ENCODE assay signal across 1 cellular context in genomic region chr9:122092611-122093506, GRCh38.
TF ChIP-seq lines count a peak whose summit lies in the region.

Gene TTLL11, minus strand, starts transcription at chr9:122093308. Its CDS starts 160 bp downstream, at chr9:122093148.

TF ChIP-seq in HepG2, 621 proteins besides CTCF, POLR2A, EP300 and RAD21 (continued from another document and continues in another):
- no peak for TF ChIP-seq ZBTB40 (IDR thresholded peaks at IDR 0.05)
- no peak for TF ChIP-seq ZBTB40 (CRISPR knock-in tag; IDR thresholded peaks at IDR 0.05)
- no peak for TF ChIP-seq SP140L (CRISPR knock-in tag; IDR thresholded peaks at IDR 0.05; ENCODE audit: borderline replicate concordance)
- TF ChIP-seq ZNF292 (CRISPR knock-in tag; IDR thresholded peaks at IDR 0.05; ENCODE audit: borderline replicate concordance, low read depth) = peak; percentile 50; the same call in 1 of the 2 replicates
- TF ChIP-seq SUZ12 (IDR thresholded peaks at IDR 0.05; ENCODE audit: low read depth, low read length) = no peak
- TF ChIP-seq NPAS2 (CRISPR knock-in tag; IDR thresholded peaks at IDR 0.05; ENCODE audit: borderline replicate concordance) = no peak
- TF ChIP-seq KLF16 (CRISPR knock-in tag; IDR thresholded peaks at IDR 0.05) = peak in 1 of 2 experiments; percentile 80; a peak in 2 of 4 replicates
- TF ChIP-seq ELK4 (CRISPR knock-in tag; IDR thresholded peaks at IDR 0.05; ENCODE audit: borderline replicate concordance) = no peak
- TF ChIP-seq SMAD3 (CRISPR knock-in tag; IDR thresholded peaks at IDR 0.05) = 0 out of 2 replicates have a peak, but pooled peaks have one; percentile 56
- no peak for TF ChIP-seq SMYD3 (CRISPR knock-in tag; IDR thresholded peaks at IDR 0.05)
- peak; percentile 66 for TF ChIP-seq MED1 (CRISPR knock-in tag; IDR thresholded peaks at IDR 0.05)
- no peak for TF ChIP-seq PRDM15 (CRISPR knock-in tag; IDR thresholded peaks at IDR 0.05)
- TF ChIP-seq SNAPC5 (CRISPR knock-in tag; IDR thresholded peaks at IDR 0.05; ENCODE audit: borderline replicate concordance) = no peak
- TF ChIP-seq ETV5 (CRISPR knock-in tag; IDR thresholded peaks at IDR 0.05; ENCODE audit: borderline replicate concordance) = peak; percentile 30; the same call in 1 of the 2 replicates
- TF ChIP-seq FOXO4 (CRISPR knock-in tag; conservative IDR thresholded peaks at IDR 0.05) = no peak
- no peak for TF ChIP-seq ZNF30 (CRISPR knock-in tag; IDR thresholded peaks at IDR 0.05)
- peak; percentile 63; the same call in 1 of the 2 replicates for TF ChIP-seq KLF11 (CRISPR knock-in tag; IDR thresholded peaks at IDR 0.05)
- no peak for TF ChIP-seq TBX3 (IDR thresholded peaks at IDR 0.05; ENCODE audit: borderline replicate concordance)
- TF ChIP-seq PRDM10 (CRISPR knock-in tag; IDR thresholded peaks at IDR 0.05; ENCODE audit: low read depth) = no peak
- TF ChIP-seq ZNF704 (CRISPR knock-in tag; IDR thresholded peaks at IDR 0.05; ENCODE audit: borderline replicate concordance) = peak; percentile 30; the same call in 1 of the 2 replicates
- TF ChIP-seq MED8 (CRISPR knock-in tag; IDR thresholded peaks at IDR 0.05; ENCODE audit: insufficient replicate concordance) = no peak
- TF ChIP-seq KAT7 (CRISPR knock-in tag; IDR thresholded peaks at IDR 0.05; ENCODE audit: borderline replicate concordance) = peak; percentile 80; the same call in 1 of the 2 replicates
- TF ChIP-seq ZZZ3 (CRISPR knock-in tag; IDR thresholded peaks at IDR 0.05; ENCODE audit: borderline replicate concordance) = no peak
- peak; percentile 82 for TF ChIP-seq MXD1 (CRISPR knock-in tag; IDR thresholded peaks at IDR 0.05)
- no peak for TF ChIP-seq EHMT2 (IDR thresholded peaks at IDR 0.05; ENCODE audit: borderline replicate concordance, low read depth, low read length)
- no peak for TF ChIP-seq TEF (CRISPR knock-in tag; IDR thresholded peaks at IDR 0.05)
